8 cellular contexts compared by ENCODE assay signal in genomic region chr16:23952128-23953041, GRCh38.
DNase-seq lines count a peak whose midpoint lies in the region; ATAC-seq and TF ChIP-seq lines count a peak whose summit lies in the region.

No MANE protein-coding gene starts in this region.

- H3K4me3 ChIP-seq in muscle layer of duodenum (ENCODE audit: low read depth in 1 of 2, low read length in 2 of 2) (peak overlapping the region in 1 of 2 donors; percentile 12), GM23248 (no peak overlapping the region)

- H3K4me3 Mint-ChIP-seq in progenitor cell of endocrine pancreas (ENCODE audit: low read depth) = no peak overlapping the region

- H3K4me1 ChIP-seq in muscle layer of duodenum (ENCODE audit: control insufficient read depth in 1 of 2, insufficient read depth in 2 of 2, low read length in 2 of 2) = peaks cover 0 to 25% of the 10 kb centered on the region in 2 donors
- no peaks in the 10 kb centered on the region for H3K4me1 ChIP-seq in GM23248 (ENCODE audit: insufficient read depth)

- H3K4me1 Mint-ChIP-seq in progenitor cell of endocrine pancreas (ENCODE audit: low read depth) = peaks cover 2% of the 10 kb centered on the region

- H3K27me3 Mint-ChIP-seq in progenitor cell of endocrine pancreas = peaks cover 81% of the 10 kb centered on the region

- ATAC-seq in GM21423 (IDR thresholded peaks at IDR 0.05; ENCODE audit: unreplicated experiment) = no peak
- ATAC-seq in HG03095 (IDR thresholded peaks at IDR 0.05; ENCODE audit: unreplicated experiment) = no peak

- no peaks in the 10 kb centered on the region for H3K9me3 ChIP-seq in muscle layer of duodenum (ENCODE audit: control insufficient read depth in 1 of 2, low read length in 2 of 2)
- no peaks in the 10 kb centered on the region for H3K9me3 ChIP-seq in GM23248 (ENCODE audit: low read depth)

- in situ Hi-C loops in GM23248 (cut with MboI) = no loop called here

- no peak overlapping the region for H2AFZ ChIP-seq in GM23248

- no peaks in the 10 kb centered on the region for H3K36me3 Mint-ChIP-seq in progenitor cell of endocrine pancreas (ENCODE audit: insufficient read depth)

- H4K20me1 ChIP-seq in GM23248 (ENCODE audit: insufficient read depth) = no peaks in the 10 kb centered on the region

- peak; percentile 13 for DNase-seq in COLO829 (ENCODE audit: low spot score)
- peak; percentile 39 for DNase-seq in NOMO-1 treated with dmso at 0.1 percent for 144 hours (lab: John Stamatoyannopoulos, UW; ENCODE audit: unreplicated experiment)
- peak in 49 of 58 donors; percentile 9 to 80 (median 33) for DNase-seq in anterior cingulate cortex (lab: John Stamatoyannopoulos, UW)
- no peak for DNase-seq in progenitor cell of endocrine pancreas (ENCODE audit: low spot score, unreplicated experiment)
- no peak for DNase-seq in GM23248

- no peak for TF ChIP-seq CTCF in progenitor cell of endocrine pancreas (IDR thresholded peaks at IDR 0.05; ENCODE audit: unreplicated experiment)

- H3K27me3 ChIP-seq in muscle layer of duodenum (ENCODE audit: low read depth, low read length) (no peaks in the 10 kb centered on the region), GM23248 (replicated peaks; ENCODE audit: insufficient read depth) (no peaks in the 10 kb centered on the region)

- H3K9me3 Mint-ChIP-seq in progenitor cell of endocrine pancreas (ENCODE audit: low read depth) = no peaks in the 10 kb centered on the region

- H3K4me2 ChIP-seq in GM23248 (ENCODE audit: unreplicated experiment) = no peak overlapping the region

- no peaks in the 10 kb centered on the region for H3K9me2 ChIP-seq in GM23248 (ENCODE audit: insufficient read depth)

- 9% methylated on average over 13 of the region's 13 CpGs for WGBS in GM23248 (ENCODE audit: low coverage in 1 of 2, low lambda C conversion rate in 2 of 2, missing lambda C conversion rate in 2 of 2), 2 experiments

- H3K27ac ChIP-seq in muscle layer of duodenum (ENCODE audit: low read length) (peak overlapping the region; percentile 36), GM23248 (no peak overlapping the region)

- H3K36me3 ChIP-seq in muscle layer of duodenum (ENCODE audit: control insufficient read depth in 1 of 2, insufficient read depth in 2 of 2, low read length in 2 of 2) (no peaks in the 10 kb centered on the region), GM23248 (ENCODE audit: low read depth) (no peaks in the 10 kb centered on the region)

- H3F3A ChIP-seq in GM23248 (ENCODE audit: insufficient read depth) = no peaks in the 10 kb centered on the region

- no peak overlapping the region for H3K27ac Mint-ChIP-seq in progenitor cell of endocrine pancreas

- no peak overlapping the region for H3K9ac ChIP-seq in GM23248

- H3K79me2 ChIP-seq in GM23248 (ENCODE audit: insufficient read depth) = no peaks in the 10 kb centered on the region

Comparison
In these comparisons a context has a peak if more than half of its experiments do, and no peak if none do; other contexts are left out.
1. DNase-seq: peak in COLO829 (single experiment), NOMO-1 treated with dmso at 0.1 percent for 144 hours (single experiment) and anterior cingulate cortex (49 of 58); none in progenitor cell of endocrine pancreas (single experiment) and GM23248 (single experiment).